Comparison of ENCODE assay signal across 25 cellular contexts in genomic region chr12:17528394-17528793, GRCh38.
DNase-seq lines count a peak whose midpoint lies in the region; ATAC-seq, FAIRE-seq and TF ChIP-seq lines count a peak whose summit lies in the region.
"Had no signal": no experiment of that assay in that cellular context is flagged by ENCODE, and none has a peak within 500 bp of the region (broad histone marks: within the 10 kb centered on the region; RNA-seq: fewer than 3 reads in every experiment).

No MANE protein-coding gene starts in this region.

- no peak for ATAC-seq in HCT116
- no peak for ATAC-seq in GM21381 (IDR thresholded peaks at IDR 0.05; ENCODE audit: unreplicated experiment)
- ATAC-seq: activated T-helper 17 cell treated with anti-CD3 and anti-CD28 coated beads, Interleukin-2, amount 50 U/mL, for 72 hours; left colon had no signal

- H2AFZ ChIP-seq in HCT116 (ENCODE audit: low read depth, low read length, poor library complexity, severe bottlenecking) (no peak overlapping the region), OCI-LY7 (ENCODE audit: low read length) (no peak overlapping the region)
- H2AFZ ChIP-seq: PC-9 had no signal

- POLR2A ChIA-PET in HCT116 (lab: Charles Lee) (no interaction called here), OCI-LY7 (lab: Charles Lee) (interaction anchor here (0.6 kb wide), 1 partner anchor 1115 kb away, joined by 3 read pairs; no protein-coding TSS in a partner anchor)

- no peaks in the 10 kb centered on the region for H3K27me3 ChIP-seq in HCT116 (ENCODE audit: insufficient read depth, low read length)
- H3K27me3 ChIP-seq: transverse colon had no signal

- H3K9me2 ChIP-seq in HCT116 (ENCODE audit: insufficient read depth) (no peaks in the 10 kb centered on the region), OCI-LY7 (ENCODE audit: insufficient read depth, low read length) (no peaks in the 10 kb centered on the region; the same call in 1 of the 2 replicates)

- H3K4me3 ChIP-seq in HCT116 (replicated peaks in 1 of 2; ENCODE audit: low read depth in 1 of 2, low read length in 2 of 2) (no peak overlapping the region), OCI-LY7 (ENCODE audit: low read depth, low read length, poor library complexity, severe bottlenecking) (no peak overlapping the region), kidney (ENCODE audit: low read length in 2 of 2) (no peak overlapping the region)
- H3K4me3 ChIP-seq: PC-9, transverse colon had no signal

- H3K79me2 ChIP-seq in HCT116 (ENCODE audit: insufficient read depth, low read length) = no peaks in the 10 kb centered on the region
- no peaks in the 10 kb centered on the region for H3K79me2 ChIP-seq in OCI-LY7 (ENCODE audit: insufficient read depth, low read depth, low read length)

- FAIRE-seq in kidney (lab: Jason Lieb, UNC) = no peak
- FAIRE-seq: GM18507 had no signal

- H3K9ac ChIP-seq in HCT116 (ENCODE audit: low read length) (no peak overlapping the region), kidney (ENCODE audit: low read length in 2 of 2) (no peak overlapping the region)

- DNase-seq in ELR (ENCODE audit: low read depth) (peak; percentile 10), HCT116 (ENCODE audit: low read depth, low spot score) (no peak), OCI-LY7 (ENCODE audit: low spot score) (peak; percentile 13), iPS DF 4.7 (ENCODE audit: extremely low read depth, low spot score) (peak; percentile 41), NCI-H2081 treated with DMSO at 0.1 percent for 48 hours (lab: John Stamatoyannopoulos, UW) (no peak), kidney (no peak)
- DNase-seq: activated B cell treated with CpG ODN at 0.5 μM for 24 hours; aorta; CD4-positive, alpha-beta T cell; DMS 273 treated with DMSO at 0.1 percent for 48 hours; GDM1; Karpas-422; left colon; NCI-H1105 treated with DMSO at 0.1 percent for 48 hours; NCI-H2107; NCI-H524 treated with DMSO at 0.1 percent for 48 hours; nucleus accumbens; PC-9; Right ventricle myocardium superior; stimulated activated CD8-positive, alpha-beta memory T cell treated with anti-CD3 and anti-CD28 coated beads, Interleukin-4, amount 100 ng/mL, for 48 hours; T-helper 9 cell; transverse colon had no signal

- H4K20me1 ChIP-seq in HCT116 (ENCODE audit: insufficient read depth) (no peaks in the 10 kb centered on the region), OCI-LY7 (ENCODE audit: insufficient read depth, low read length) (no peaks in the 10 kb centered on the region)

- no TSS peak for BruUV-seq in HCT116 (replicated peaks; lab: Mats Ljungman, UMichigan)
- no TSS peak for BruUV-seq in OCI-LY7 (replicated peaks; lab: Mats Ljungman, UMichigan)

- intact Hi-C loops in HCT116 (cut with micrococcal nuclease) (loop anchor here (10.0 kb wide), 1 partner anchor 594 kb away; no protein-coding TSS in a partner anchor), OCI-LY7 (cut with micrococcal nuclease; ENCODE audit: unreplicated experiment) (no loop called here), kidney (cut with DNase I) (no loop called here)

- H3K4me2 ChIP-seq in HCT116 (ENCODE audit: low read length) = no peak overlapping the region
- H3K4me2 ChIP-seq in OCI-LY7 (ENCODE audit: low read length) = no peak overlapping the region
- H3K4me2 ChIP-seq: PC-9 had no signal

- CTCF ChIA-PET in HCT116 (lab: Charles Lee) (no interaction called here), OCI-LY7 (lab: Charles Lee; ENCODE audit: unreplicated experiment) (no interaction called here)

- H3K27ac ChIP-seq in HCT116 (ENCODE audit: low read depth, low read length) (no peak overlapping the region), OCI-LY7 (ENCODE audit: low read depth, low read length, poor library complexity, severe bottlenecking) (no peak overlapping the region), kidney (ENCODE audit: low read depth in 2 of 2, low read length in 2 of 2) (no peak overlapping the region)
- H3K27ac ChIP-seq: PC-9, transverse colon had no signal

- H3K4me1 ChIP-seq in HCT116 (ENCODE audit: control insufficient read depth in 1 of 2, insufficient read depth in 2 of 2, low read length in 2 of 2) (no peaks in the 10 kb centered on the region), OCI-LY7 (ENCODE audit: insufficient read depth, low read length, poor library complexity, severe bottlenecking) (no peaks in the 10 kb centered on the region), kidney (ENCODE audit: control insufficient read depth in 1 of 2, insufficient read depth in 1 of 2, low read depth in 1 of 2, low read length in 2 of 2) (no peaks in the 10 kb centered on the region)
- H3K4me1 ChIP-seq: transverse colon had no signal

- RAD21 ChIA-PET in HCT116 (lab: Charles Lee; ENCODE audit: low non-redundant PET in 1 of 2, low total read pairs in 2 of 2, uncharacterized antibody in 2 of 2, unreplicated experiment in 2 of 2) = no interaction called here

- TF ChIP-seq POLR2A in HCT116 (IDR thresholded peaks at IDR 0.05; ENCODE audit: borderline replicate concordance, extremely low read depth, insufficient read depth, insufficient read length) = no peak

- TF ChIP-seq RAD21 in HCT116 (IDR thresholded peaks at IDR 0.05; ENCODE audit: low read depth) = peak; percentile 26; the same call in 1 of the 2 replicates

- H3K9me3 ChIP-seq in HCT116 (ENCODE audit: control insufficient read depth in 1 of 2, insufficient read depth in 1 of 2, low read depth in 1 of 2, low read length in 2 of 2) (no peaks in the 10 kb centered on the region), OCI-LY7 (ENCODE audit: low read length) (no peaks in the 10 kb centered on the region), kidney (ENCODE audit: control insufficient read depth in 1 of 2, low read length in 2 of 2) (no peaks in the 10 kb centered on the region)
- H3K9me3 ChIP-seq: transverse colon had no signal

- TF ChIP-seq CTCF in HCT116 (IDR thresholded peaks at IDR 0.05 in 2 of 3, conservative IDR thresholded peaks at IDR 0.05 in 1 of 3; ENCODE audit: borderline replicate concordance in 1 of 3, insufficient read depth in 1 of 3, low read depth in 2 of 3, low read length in 2 of 3) (no peak), OCI-LY7 (conservative IDR thresholded peaks at IDR 0.05; ENCODE audit: low read length) (peak; percentile 26; the same call in 1 of the 2 replicates), kidney (IDR thresholded peaks at IDR 0.05; ENCODE audit: borderline replicate concordance, extremely low read depth, insufficient read depth) (no peak)

- H3K36me3 ChIP-seq in HCT116 (ENCODE audit: control insufficient read depth in 1 of 2, insufficient read depth in 2 of 2, low read length in 2 of 2) (no peaks in the 10 kb centered on the region), OCI-LY7 (ENCODE audit: insufficient read depth, low read length) (no peaks in the 10 kb centered on the region), kidney (ENCODE audit: control insufficient read depth in 1 of 2, insufficient read depth in 2 of 2, low read length in 2 of 2) (no peaks in the 10 kb centered on the region)
- H3K36me3 ChIP-seq: transverse colon had no signal

TF ChIP-seq in HCT116, 20 proteins besides CTCF, POLR2A, EP300 and RAD21:
- TF ChIP-seq ELF1 (IDR thresholded peaks at IDR 0.05; ENCODE audit: borderline replicate concordance, low read depth) (no peak), ZNF274 (IDR thresholded peaks at IDR 0.05; ENCODE audit: low read depth, low read length) (no peak), EZH2 (IDR thresholded peaks at IDR 0.05) (no peak), CBX3 (IDR thresholded peaks at IDR 0.05; ENCODE audit: low read depth) (no peak), POLR2AphosphoS5 (IDR thresholded peaks at IDR 0.05; ENCODE audit: low read depth, low read length) (no peak), TCF7L2 (IDR thresholded peaks at IDR 0.05; ENCODE audit: borderline replicate concordance, extremely low read depth, insufficient read depth, insufficient read length) (no peak), CEBPB (IDR thresholded peaks at IDR 0.05; ENCODE audit: low read depth) (no peak), REST (IDR thresholded peaks at IDR 0.05; ENCODE audit: low read depth) (no peak), SIN3A (IDR thresholded peaks at IDR 0.05; ENCODE audit: low read depth) (no peak), JUND (IDR thresholded peaks at IDR 0.05) (no peak), YY1 (IDR thresholded peaks at IDR 0.05; ENCODE audit: extremely low read depth, insufficient replicate concordance, low read depth, low read length) (no peak), MAX (IDR thresholded peaks at IDR 0.05) (no peak), FOSL1 (IDR thresholded peaks at IDR 0.05; ENCODE audit: low read depth) (no peak), ZFX (IDR thresholded peaks at IDR 0.05) (no peak), ATF3 (IDR thresholded peaks at IDR 0.05) (no peak)

Comparison
In these comparisons a context has a peak if more than half of its experiments do, and no peak if none do; other contexts are left out.
1. DNase-seq: peak in ELR (single experiment), OCI-LY7 (single experiment) and iPS DF 4.7 (single experiment); none in HCT116 (single experiment), NCI-H2081 treated with DMSO at 0.1 percent for 48 hours (single experiment) and kidney (single experiment).